9 cellular contexts compared by ENCODE assay signal in genomic region chr9:16335788-16336580, GRCh38.
DNase-seq lines count a peak whose midpoint lies in the region; ATAC-seq and TF ChIP-seq lines count a peak whose summit lies in the region.
"Had no signal": no experiment of that assay in that cellular context is flagged by ENCODE, and none has a peak within 500 bp of the region (broad histone marks: within the 10 kb centered on the region; RNA-seq: fewer than 3 reads in every experiment).

No MANE protein-coding gene starts in this region.

- ATAC-seq in T-helper 17 cell, result no peak
- ATAC-seq in GM21526 (IDR thresholded peaks at IDR 0.05; ENCODE audit: low FRiP score, unreplicated experiment), result no peak

- H3K27me3 Mint-ChIP-seq in T-helper 17 cell, result no peaks in the 10 kb centered on the region
- H3K27me3 Mint-ChIP-seq: IgD-negative memory B cell had no signal

- H3K4me3 ChIP-seq in astrocyte of the spinal cord (ENCODE audit: low read depth, low read length) (no peak overlapping the region), transverse colon (no peak overlapping the region)

- H3K9me3 ChIP-seq in transverse colon (no peaks in the 10 kb centered on the region), T-helper 17 cell (ENCODE audit: control insufficient read depth, low read length, poor library complexity, severe bottlenecking) (no peaks in the 10 kb centered on the region)

- TF ChIP-seq EP300 in transverse colon (IDR thresholded peaks at IDR 0.05; ENCODE audit: low read depth), result peak; percentile 13

- no peak for TF ChIP-seq CTCF in astrocyte of the spinal cord (IDR thresholded peaks at IDR 0.05; ENCODE audit: low read depth, low read length)
- no peak for TF ChIP-seq CTCF in transverse colon (IDR thresholded peaks at IDR 0.05)

- peak overlapping the region; percentile 21 to 64 (median 32) for H3K27ac ChIP-seq in transverse colon

- in situ Hi-C loops in astrocyte of the spinal cord (cut with HindIII; ENCODE audit: low sequenced_read_pairs) (no loop called here), transverse colon (cut with MboI; ENCODE audit: low pct_ligation_motif_present in 1 of 4, low pct_unique_long_range_greater_than_20kb in 1 of 4, low sequenced_read_pairs in 3 of 4) (no loop called here)

- intact Hi-C loops in transverse colon (cut with DNase I; ENCODE audit: low total_unique reads), result no loop called here

- DNase-seq in HS-27A (ENCODE audit: low read depth) (peak; percentile 74), astrocyte of the spinal cord (ENCODE audit: low read depth, low spot score) (peak; percentile 98), iris pigment epithelial cell (ENCODE audit: low read depth) (peak; percentile 99), transverse colon (peak; percentile 43), T-helper 17 cell (no peak), superior temporal gyrus (ENCODE audit: extremely low spot score) (no peak), NCI-H2171 treated with DMSO at 0.1 percent for 48 hours (lab: John Stamatoyannopoulos, UW) (no peak)

- WGBS in transverse colon (ENCODE audit: low coverage in 1 of 2), 2 donors, result 86 to 88% methylated on average over 5 to 7 of the region's 7 CpGs

- H3K27ac Mint-ChIP-seq in T-helper 17 cell, result no peak overlapping the region
- H3K27ac Mint-ChIP-seq: IgD-negative memory B cell had no signal

- no peak for TF ChIP-seq POLR2A in transverse colon (IDR thresholded peaks at IDR 0.05)

- H3K4me1 Mint-ChIP-seq in T-helper 17 cell, result no peaks in the 10 kb centered on the region
- H3K4me1 Mint-ChIP-seq: IgD-negative memory B cell had no signal

- no peaks in the 10 kb centered on the region for H3K36me3 Mint-ChIP-seq in T-helper 17 cell (ENCODE audit: low read depth)

- H3K4me3 Mint-ChIP-seq in T-helper 17 cell, result no peak overlapping the region
- H3K4me3 Mint-ChIP-seq: IgD-negative memory B cell had no signal

- no peaks in the 10 kb centered on the region for H3K27me3 ChIP-seq in transverse colon

- H3K4me1 ChIP-seq in transverse colon, result no peaks in the 10 kb centered on the region

- no peaks in the 10 kb centered on the region for H3K36me3 ChIP-seq in transverse colon

Comparison
In these comparisons a context has a peak if more than half of its experiments do, and no peak if none do; other contexts are left out.
1. DNase-seq: peak in HS-27A (single experiment), astrocyte of the spinal cord (single experiment), iris pigment epithelial cell (single experiment) and transverse colon (single experiment); none in T-helper 17 cell (0 of 3), superior temporal gyrus (single experiment) and NCI-H2171 treated with DMSO at 0.1 percent for 48 hours (single experiment).